Comparison of ENCODE assay signal across 1 cellular context in genomic region chr6:47477497-47478232, GRCh38.
TF ChIP-seq lines count a peak whose summit lies in the region.

Gene CD2AP, plus strand, starts transcription at chr6:47477789. Its CDS starts 456 bp downstream, at chr6:47478245.

TF ChIP-seq in K562, 482 proteins besides CTCF, POLR2A, EP300 and RAD21 (continued from another document and continues in another):
- TF ChIP-seq AFF1 (IDR thresholded peaks at IDR 0.05; ENCODE audit: low read depth in 1 of 2, partially characterized antibody in 2 of 2) (peak in 1 of 2 experiments; percentile 25), TFAM (CRISPR knock-in tag; conservative IDR thresholded peaks at IDR 0.05) (no peak), HNRNPL (IDR thresholded peaks at IDR 0.05; ENCODE audit: low read depth, low read length) (0 out of 2 replicates have a peak, but pooled peaks have one; percentile 48), NFIC (IDR thresholded peaks at IDR 0.05) (peak; percentile 53), SRSF9 (IDR thresholded peaks at IDR 0.05; ENCODE audit: borderline replicate concordance, low read depth, low read length) (no peak), SMARCB1 (IDR thresholded peaks at IDR 0.05; ENCODE audit: insufficient read length, low read depth) (peak; percentile 27), ZNF766 (CRISPR knock-in tag; conservative IDR thresholded peaks at IDR 0.05) (peak; percentile 64; the same call in 1 of the 2 replicates), FOXA1 (IDR thresholded peaks at IDR 0.05; ENCODE audit: borderline replicate concordance) (no peak), POLR2G (IDR thresholded peaks at IDR 0.05; ENCODE audit: low read depth, low read length) (peak; percentile 99), ZMIZ1 (IDR thresholded peaks at IDR 0.05; ENCODE audit: low read depth in 2 of 2, low read length in 2 of 2) (peak in 1 of 2 experiments; percentile 58; a peak in 1 of 4 replicates), ZNF583 (CRISPR knock-in tag; IDR thresholded peaks at IDR 0.05) (peak; percentile 56; the same call in 1 of the 2 replicates), RBM25 (IDR thresholded peaks at IDR 0.05; ENCODE audit: low read depth, low read length, severe bottlenecking) (peak; percentile 97), CHD1 (IDR thresholded peaks at IDR 0.05; ENCODE audit: low read length) (peak; percentile 70), PHF20 (IDR thresholded peaks at IDR 0.05; ENCODE audit: partially characterized antibody) (peak; percentile 29), ZNF707 (CRISPR knock-in tag; conservative IDR thresholded peaks at IDR 0.05) (no peak), ESRRA (IDR thresholded peaks at IDR 0.05; ENCODE audit: borderline replicate concordance, low read depth) (no peak; the same call in 1 of the 2 replicates), ZEB2 (IDR thresholded peaks at IDR 0.05) (peak; percentile 89), SMARCE1 (IDR thresholded peaks at IDR 0.05) (0 out of 2 replicates have a peak, but pooled peaks have one; percentile 49), MAX (CRISPR knock-in tag; IDR thresholded peaks at IDR 0.05) (peak; percentile 37), ZBTB40 (IDR thresholded peaks at IDR 0.05) (peak; percentile 33; the same call in 1 of the 2 replicates), ZBTB40 (CRISPR knock-in tag; IDR thresholded peaks at IDR 0.05) (no peak), POLR2H (tag; IDR thresholded peaks at IDR 0.05; ENCODE audit: low read depth) (peak; percentile 91), CREB3L1 (IDR thresholded peaks at IDR 0.05; ENCODE audit: borderline replicate concordance, low read depth) (peak; percentile 77), HCFC1 (IDR thresholded peaks at IDR 0.05; ENCODE audit: low read depth, low read length) (peak; percentile 32), KAT2B (IDR thresholded peaks at IDR 0.05; ENCODE audit: low read depth, low read length) (no peak), HES1 (IDR thresholded peaks at IDR 0.05; ENCODE audit: low read depth) (no peak), ZNF263 (CRISPR knock-in tag; IDR thresholded peaks at IDR 0.05; ENCODE audit: borderline replicate concordance) (no peak), ZBTB1 (CRISPR knock-in tag; IDR thresholded peaks at IDR 0.05; ENCODE audit: borderline replicate concordance, low read depth) (peak; percentile 76; the same call in 1 of the 2 replicates), CEBPB (tag; IDR thresholded peaks at IDR 0.05) (peak; percentile 36; the same call in 1 of the 2 replicates), TAF7 (tag; IDR thresholded peaks at IDR 0.05) (peak; percentile 81), HOXB6 (CRISPR knock-in tag; IDR thresholded peaks at IDR 0.05; ENCODE audit: borderline replicate concordance) (no peak), ID3 (CRISPR knock-in tag; IDR thresholded peaks at IDR 0.05) (no peak), ID3 (tag; IDR thresholded peaks at IDR 0.05) (no peak), E2F1 (CRISPR knock-in tag; IDR thresholded peaks at IDR 0.05) (peak; percentile 58; the same call in 1 of the 2 replicates), L3MBTL2 (IDR thresholded peaks at IDR 0.05) (peak; percentile 40; the same call in 1 of the 2 replicates), MYC (IDR thresholded peaks at IDR 0.05; ENCODE audit: low read depth, low read length) (peak; percentile 50), MYC (CRISPR knock-in tag; IDR thresholded peaks at IDR 0.05; ENCODE audit: borderline replicate concordance, low read depth) (no peak), NR3C1 (CRISPR knock-in tag; IDR thresholded peaks at IDR 0.05) (peak; percentile 55), KDM1A (IDR thresholded peaks at IDR 0.05) (0 out of 4 replicates have a peak, but pooled peaks of 1 of the 2 experiments have one; percentile 16), NEUROD1 (IDR thresholded peaks at IDR 0.05; ENCODE audit: borderline replicate concordance, low read depth, low read length, partially characterized antibody) (peak; percentile 49), MAZ (CRISPR knock-in tag; conservative IDR thresholded peaks at IDR 0.05 in 1 of 2, IDR thresholded peaks at IDR 0.05 in 1 of 2) (peak; percentile 80 to 95), OTX1 (CRISPR knock-in tag; IDR thresholded peaks at IDR 0.05) (0 out of 2 replicates have a peak, but pooled peaks have one; percentile 8), ZFP36 (IDR thresholded peaks at IDR 0.05; ENCODE audit: low read depth, low read length, partially characterized antibody) (peak; percentile 2)
